Comparison of ENCODE assay signal across 8 cellular contexts in the genomic region with DNA sequence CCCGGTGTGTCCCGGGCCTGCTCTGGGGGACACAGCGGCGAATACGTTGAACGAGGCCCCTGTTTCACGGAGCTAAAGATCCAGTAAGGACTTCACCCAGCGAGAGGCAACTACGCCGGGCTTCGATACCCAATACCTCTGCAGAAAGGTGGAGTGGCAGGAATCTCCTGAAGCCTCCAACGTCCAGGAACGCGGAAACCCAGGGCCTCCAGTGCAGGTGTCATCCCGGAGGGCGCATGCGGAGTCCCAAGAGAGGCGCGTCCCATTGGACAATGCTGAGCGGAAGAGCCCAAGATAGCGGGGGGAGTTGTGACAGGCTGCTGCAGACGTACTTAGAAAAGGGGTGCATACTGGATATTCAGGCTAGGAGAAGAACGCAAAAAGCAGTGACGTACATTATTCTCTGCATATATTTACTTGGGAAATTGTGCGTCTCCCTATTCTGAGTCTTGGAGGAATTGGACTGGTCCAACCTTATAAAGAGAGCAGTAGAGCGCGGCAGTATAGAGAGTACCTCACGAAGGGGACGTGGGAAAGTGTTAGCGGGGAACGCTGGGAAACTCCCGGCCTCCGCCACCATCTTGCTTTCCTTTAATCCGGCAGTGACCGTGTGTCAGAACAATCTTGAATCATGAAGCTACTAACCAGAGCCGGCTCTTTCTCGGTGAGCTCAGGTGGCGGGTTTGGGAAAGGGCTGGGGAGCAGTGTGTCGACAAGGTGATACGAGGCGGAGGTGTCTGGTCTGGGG. TPM values are rescaled to one million over a fixed set of nuclear protein-coding genes. Genes with fewer than 3 reads are reported as not detected.
A peak's percentile ranks its signal among the peaks of the same experiment; 100 is the strongest.
DNase-seq lines count a peak whose midpoint lies in the region; ATAC-seq and TF ChIP-seq lines count a peak whose summit lies in the region.

A gene (plus strand): TSS at position 569 of the 748 bp plus-strand sequence. CDS start 63 bp downstream, at position 632.

- TF ChIP-seq CTCF in lower leg skin (IDR thresholded peaks at IDR 0.05) = no peak

- H3K36me3 Mint-ChIP-seq in CD4-positive, alpha-beta memory T cell = peaks cover 10 to 47% of the 10 kb centered on the region in 2 donors
- H3K36me3 Mint-ChIP-seq in activated CD4-positive, alpha-beta memory T cell treated with anti-CD3 and anti-CD28 coated beads for 36 hours = peaks cover 16% of the 10 kb centered on the region

- H3K4me1 ChIP-seq in CD4-positive, alpha-beta memory T cell (ENCODE audit: insufficient read depth, low read length) = peaks cover 53% of the 10 kb centered on the region
- peaks cover 25 to 42% of the 10 kb centered on the region in 2 donors for H3K4me1 ChIP-seq in duodenal mucosa (ENCODE audit: control insufficient read depth in 1 of 2, insufficient read depth in 2 of 2, low read length in 2 of 2)

- peak within 1 kb of the TSS; percentile 97 to 100 for H3K9ac ChIP-seq in duodenal mucosa (ENCODE audit: low read depth in 1 of 2, low read length in 2 of 2)

- peaks cover 9% of the 10 kb centered on the region for H3K36me3 ChIP-seq in CD4-positive, alpha-beta memory T cell (ENCODE audit: insufficient read depth, low read length)
- H3K36me3 ChIP-seq in duodenal mucosa (ENCODE audit: control insufficient read depth in 1 of 2, insufficient read depth in 2 of 2, low read length in 2 of 2) = peaks cover 8 to 21% of the 10 kb centered on the region in 2 donors

- H3K27ac ChIP-seq in CD4-positive, alpha-beta memory T cell (ENCODE audit: low read depth, low read length) = peak within 1 kb of the TSS; percentile 98
- peak within 1 kb of the TSS; percentile 88 for H3K27ac ChIP-seq in duodenal mucosa (ENCODE audit: low read depth, low read length)

- H3K27ac Mint-ChIP-seq in CD4-positive, alpha-beta memory T cell = peak within 1 kb of the TSS; percentile 95 to 100 (median 99)
- peak within 1 kb of the TSS; percentile 99 for H3K27ac Mint-ChIP-seq in activated CD4-positive, alpha-beta memory T cell treated with anti-CD3 and anti-CD28 coated beads for 36 hours

- peak within 1 kb of the TSS; percentile 98 for H3K4me3 ChIP-seq in CD4-positive, alpha-beta memory T cell (ENCODE audit: low read length in 2 of 2)
- H3K4me3 ChIP-seq in duodenal mucosa (ENCODE audit: low read depth in 1 of 2, low read length in 2 of 2) (peak within 1 kb of the TSS; percentile 93 to 94), lower leg skin (ENCODE audit: low read depth, poor library complexity, severe bottlenecking) (peak within 1 kb of the TSS; percentile 93)

- 0 to 1% methylated on average over 41 of the region's 41 CpGs for whole genome bisulfite sequencing in lower leg skin, 2 donors

- no peaks in the 10 kb centered on the region for H3K27me3 ChIP-seq in CD4-positive, alpha-beta memory T cell (ENCODE audit: insufficient read depth, low read length)
- no peaks in the 10 kb centered on the region for H3K27me3 ChIP-seq in duodenal mucosa (ENCODE audit: control insufficient read depth in 1 of 2, insufficient read depth in 2 of 2, low read length in 2 of 2)

- H3K4me1 Mint-ChIP-seq in CD4-positive, alpha-beta memory T cell = peaks cover 36 to 82% (median 59%) of the 10 kb centered on the region in 4 donors
- peaks cover 56% of the 10 kb centered on the region for H3K4me1 Mint-ChIP-seq in activated CD4-positive, alpha-beta memory T cell treated with anti-CD3 and anti-CD28 coated beads for 36 hours (ENCODE audit: low read depth)

- no peaks in the 10 kb centered on the region for H3K9me3 ChIP-seq in CD4-positive, alpha-beta memory T cell (ENCODE audit: control insufficient read depth in 1 of 2, low read length in 2 of 2)
- no peaks in the 10 kb centered on the region for H3K9me3 ChIP-seq in duodenal mucosa (ENCODE audit: control insufficient read depth in 1 of 2, low read length in 2 of 2)

- peak; percentile 76 for ATAC-seq in GM19455 (IDR thresholded peaks at IDR 0.05; ENCODE audit: unreplicated experiment)

- peak within 1 kb of the TSS; percentile 96 to 100 (median 98) for H3K4me3 Mint-ChIP-seq in CD4-positive, alpha-beta memory T cell
- peak within 1 kb of the TSS; percentile 93 for H3K4me3 Mint-ChIP-seq in activated CD4-positive, alpha-beta memory T cell treated with anti-CD3 and anti-CD28 coated beads for 36 hours

- intact Hi-C loops in CD4-positive, alpha-beta memory T cell (cut with micrococcal nuclease) = loop anchor here (1.0 to 5.0 kb wide), 5 partner anchors 54 to 419 kb away; a partner anchor contains a TSS
- intact Hi-C loops in activated CD4-positive, alpha-beta memory T cell treated with anti-CD3 and anti-CD28 coated beads for 36 hours (cut with micrococcal nuclease) = loop anchor here (1.0 to 5.0 kb wide), 2 partner anchors 131 to 237 kb away; no protein-coding TSS in a partner anchor
- intact Hi-C loops in lower leg skin (cut with DNase I; ENCODE audit: low total_unique reads) = no loop called here

- DNase-seq in CD4-positive, alpha-beta memory T cell = peak; percentile 90 to 94 (median 92)
- DNase-seq in HK-2 (ENCODE audit: unreplicated experiment) = peak; percentile 79
- peak; percentile 99 for DNase-seq in NCI-H82 treated with DMSO at 0.1 percent for 48 hours (lab: John Stamatoyannopoulos, UW; ENCODE audit: unreplicated experiment)
- DNase-seq in activated CD4-positive, alpha-beta memory T cell treated with anti-CD3 and anti-CD28 coated beads for 36 hours = peak; percentile 93
- DNase-seq in lower leg skin (ENCODE audit: low spot score in 2 of 2) = peak; percentile 89 to 97
- peak; percentile 79 to 84 for DNase-seq in stimulated activated CD4-positive, alpha-beta T cell treated with anti-CD3 and anti-CD28 coated beads, Interleukin-4, amount 100 ng/mL, for 4 hours

- POLR2A ChIA-PET in CD4-positive, alpha-beta memory T cell (lab: Charles Lee; ENCODE audit: partially characterized antibody) = interaction anchor here (0.7 to 4.8 kb wide), 12 partner anchors 10 to 422 kb away, joined by 3 to 67 read pairs (median 8); a partner anchor contains a TSS
- POLR2A ChIA-PET in activated CD4-positive, alpha-beta memory T cell treated with anti-CD3 and anti-CD28 coated beads for 36 hours (lab: Charles Lee) = interaction anchor here (0.9 to 1.9 kb wide), 8 partner anchors 9 to 345 kb away, joined by 3 to 11 read pairs (median 5); a partner anchor contains a TSS

- CTCF ChIA-PET in CD4-positive, alpha-beta memory T cell (lab: Charles Lee; ENCODE audit: partially characterized antibody) = interaction anchor here (1.0 to 2.6 kb wide), 4 partner anchors 9 to 236 kb away, joined by 4 to 11 read pairs (median 6); no protein-coding TSS in a partner anchor
- CTCF ChIA-PET in activated CD4-positive, alpha-beta memory T cell treated with anti-CD3 and anti-CD28 coated beads for 36 hours (lab: Charles Lee) = interaction anchor here (0.8 to 2.5 kb wide), 5 partner anchors 54 to 296 kb away, joined by 3 to 14 read pairs (median 7); a partner anchor contains a TSS

- no peak for TF ChIP-seq POLR2A in lower leg skin (IDR thresholded peaks at IDR 0.05)

- no peaks in the 10 kb centered on the region for H3K9me3 Mint-ChIP-seq in CD4-positive, alpha-beta memory T cell
- no peaks in the 10 kb centered on the region for H3K9me3 Mint-ChIP-seq in activated CD4-positive, alpha-beta memory T cell treated with anti-CD3 and anti-CD28 coated beads for 36 hours

- H3K27me3 Mint-ChIP-seq in CD4-positive, alpha-beta memory T cell = no peaks in the 10 kb centered on the region
- H3K27me3 Mint-ChIP-seq in activated CD4-positive, alpha-beta memory T cell treated with anti-CD3 and anti-CD28 coated beads for 36 hours = no peaks in the 10 kb centered on the region

RNA-seq across cellular contexts. Expression of the gene that starts here (rescaled TPM):
- 100 to 1,000 TPM; 170 to 177 TPM for total RNA-seq in CD4-positive, alpha-beta memory T cell
- 100 to 1,000 TPM; 156 to 258 TPM for polyA plus RNA-seq in CD4-positive, alpha-beta memory T cell
- 100 to 1,000 TPM; 260 to 273 TPM for total RNA-seq in activated CD4-positive, alpha-beta memory T cell treated with anti-CD3 and anti-CD28 coated beads for 36 hours
- 100 to 1,000 TPM in 3 of 4 donors, 10 to 100 TPM in 1; 99.9 to 153 (median 140) TPM for total RNA-seq in lower leg skin

Comparison
In these comparisons a context has a peak if more than half of its experiments do, and no peak if none do; other contexts are left out.
1. Peak in every context shown above with its lines: DNase-seq, ATAC-seq, H3K4me3 ChIP-seq and H3K27ac ChIP-seq.